ENCODE assay signal across 21 cellular contexts in genomic region chr6:169999367-169999766, GRCh38.
"Had no signal": no experiment of that assay in that cellular context is flagged by ENCODE, and none has a peak within 500 bp of the region (broad histone marks: within the 10 kb centered on the region; RNA-seq: fewer than 3 reads in every experiment).

No MANE protein-coding gene starts in this region.

- H3K27me3 ChIP-seq: gastroesophageal sphincter, neutrophil, stomach, transverse colon had no signal

- ATAC-seq: effector memory CD8-positive, alpha-beta T cell; gastroesophageal sphincter; left cardiac atrium; left ventricle myocardium superior; naive thymus-derived CD4-positive, alpha-beta T cell; psoas muscle; sciatic nerve had no signal

- DNase-seq: effector memory CD8-positive, alpha-beta T cell; esophagus squamous epithelium; foreskin fibroblast; glutamatergic neuron; immature natural killer cell; kidney; left cardiac atrium; left ventricle myocardium superior; mesendoderm; naive thymus-derived CD4-positive, alpha-beta T cell; nephron progenitor cell; psoas muscle; stimulated activated CD4-positive, alpha-beta T cell treated with anti-CD3 and anti-CD28 coated beads, Interleukin-2, amount 100 ng/mL, for 24 hours; stimulated activated naive CD4-positive, alpha-beta T cell; stomach; substantia nigra; transverse colon had no signal

- H3K4me3 ChIP-seq: esophagus squamous epithelium, gastroesophageal sphincter, psoas muscle, stomach, thoracic aorta, transverse colon had no signal

- H3K9me3 ChIP-seq: gastroesophageal sphincter, neutrophil, thoracic aorta, transverse colon had no signal

- H3K4me1 ChIP-seq: esophagus squamous epithelium, gastroesophageal sphincter, psoas muscle, stomach, transverse colon had no signal

- H3K27ac ChIP-seq: esophagus squamous epithelium, gastroesophageal sphincter, neutrophil, psoas muscle, stomach, thoracic aorta, transverse colon had no signal

- H3K36me3 ChIP-seq: esophagus squamous epithelium, gastroesophageal sphincter, neutrophil, stomach, thoracic aorta, transverse colon had no signal
